ENCODE assay signal across 1 cellular context in genomic region chr16:87861300-87862099, GRCh38.
A peak's percentile ranks its signal among the peaks of the same experiment; 100 is the strongest.
TF ChIP-seq lines count a peak whose summit lies in the region.
"Not testable (repeated sequence)": the region's sequence is repeated elsewhere in the genome, so short reads cannot be mapped to it uniquely, and the experiment has no call there.

No MANE protein-coding gene starts in this region.

TF ChIP-seq in HepG2, 621 proteins besides CTCF, POLR2A, EP300 and RAD21 (continued from another document and continues in another):
- 0 out of 2 replicates have a peak, but pooled peaks have one; percentile 31 for TF ChIP-seq ZNF362 (CRISPR knock-in tag; IDR thresholded peaks at IDR 0.05; ENCODE audit: borderline replicate concordance)
- TF ChIP-seq CAMTA2 (CRISPR knock-in tag; IDR thresholded peaks at IDR 0.05; ENCODE audit: borderline replicate concordance), result 0 out of 2 replicates have a peak, but pooled peaks have one; percentile 57
- peak; percentile 42 for TF ChIP-seq CBX1 (IDR thresholded peaks at IDR 0.05; ENCODE audit: low read depth)
- TF ChIP-seq, protein P1, sequence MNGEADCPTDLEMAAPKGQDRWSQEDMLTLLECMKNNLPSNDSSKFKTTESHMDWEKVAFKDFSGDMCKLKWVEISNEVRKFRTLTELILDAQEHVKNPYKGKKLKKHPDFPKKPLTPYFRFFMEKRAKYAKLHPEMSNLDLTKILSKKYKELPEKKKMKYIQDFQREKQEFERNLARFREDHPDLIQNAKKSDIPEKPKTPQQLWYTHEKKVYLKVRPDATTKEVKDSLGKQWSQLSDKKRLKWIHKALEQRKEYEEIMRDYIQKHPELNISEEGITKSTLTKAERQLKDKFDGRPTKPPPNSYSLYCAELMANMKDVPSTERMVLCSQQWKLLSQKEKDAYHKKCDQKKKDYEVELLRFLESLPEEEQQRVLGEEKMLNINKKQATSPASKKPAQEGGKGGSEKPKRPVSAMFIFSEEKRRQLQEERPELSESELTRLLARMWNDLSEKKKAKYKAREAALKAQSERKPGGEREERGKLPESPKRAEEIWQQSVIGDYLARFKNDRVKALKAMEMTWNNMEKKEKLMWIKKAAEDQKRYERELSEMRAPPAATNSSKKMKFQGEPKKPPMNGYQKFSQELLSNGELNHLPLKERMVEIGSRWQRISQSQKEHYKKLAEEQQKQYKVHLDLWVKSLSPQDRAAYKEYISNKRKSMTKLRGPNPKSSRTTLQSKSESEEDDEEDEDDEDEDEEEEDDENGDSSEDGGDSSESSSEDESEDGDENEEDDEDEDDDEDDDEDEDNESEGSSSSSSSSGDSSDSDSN (CRISPR knock-in tag; IDR thresholded peaks at IDR 0.05), result peak; percentile 34; the same call in 1 of the 2 replicates
- peak; percentile 77; the same call in 1 of the 2 replicates for TF ChIP-seq NCOR1 (IDR thresholded peaks at IDR 0.05; ENCODE audit: borderline replicate concordance, low read length)
- 0 out of 2 replicates have a peak, but pooled peaks have one; percentile 42 for TF ChIP-seq ATF7-NPFF (CRISPR knock-in tag; IDR thresholded peaks at IDR 0.05; ENCODE audit: low read depth)
- TF ChIP-seq, protein P2, sequence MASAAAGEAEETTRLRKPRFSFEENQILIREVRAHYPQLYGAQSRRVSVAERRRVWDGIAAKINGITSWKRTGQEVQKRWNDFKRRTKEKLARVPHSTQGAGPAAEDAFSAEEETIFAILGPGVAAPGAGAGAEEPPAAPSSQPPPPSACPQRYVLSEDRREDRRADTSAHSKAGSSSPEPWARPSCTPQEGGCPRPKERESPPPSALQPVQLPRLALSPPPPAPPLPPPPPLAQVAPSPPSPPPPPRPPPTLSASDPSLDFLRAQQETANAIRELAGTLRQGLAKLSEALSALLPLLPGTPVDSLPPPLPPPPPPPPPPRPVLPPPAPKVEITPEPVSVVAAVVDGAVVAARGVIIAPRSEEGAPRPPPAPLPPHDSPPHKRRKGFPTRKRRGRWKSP (CRISPR knock-in tag; IDR thresholded peaks at IDR 0.05), result peak; percentile 15; the same call in 1 of the 2 replicates
- TF ChIP-seq SIN3A (IDR thresholded peaks at IDR 0.05; ENCODE audit: borderline replicate concordance, low read depth, low read length), result peak; percentile 46; the same call in 1 of the 2 replicates
- TF ChIP-seq, protein P3, sequence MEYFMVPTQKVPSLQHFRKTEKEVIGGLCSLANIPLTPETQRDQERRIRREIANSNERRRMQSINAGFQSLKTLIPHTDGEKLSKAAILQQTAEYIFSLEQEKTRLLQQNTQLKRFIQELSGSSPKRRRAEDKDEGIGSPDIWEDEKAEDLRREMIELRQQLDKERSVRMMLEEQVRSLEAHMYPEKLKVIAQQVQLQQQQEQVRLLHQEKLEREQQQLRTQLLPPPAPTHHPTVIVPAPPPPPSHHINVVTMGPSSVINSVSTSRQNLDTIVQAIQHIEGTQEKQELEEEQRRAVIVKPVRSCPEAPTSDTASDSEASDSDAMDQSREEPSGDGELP (IDR thresholded peaks at IDR 0.05; ENCODE audit: borderline replicate concordance, low read depth), result peak; percentile 75; the same call in 1 of the 2 replicates
- peak; percentile 85 for TF ChIP-seq IRF2 (CRISPR knock-in tag; IDR thresholded peaks at IDR 0.05)
- peak; percentile 74 for TF ChIP-seq FOSL2 (CRISPR knock-in tag; IDR thresholded peaks at IDR 0.05)
- TF ChIP-seq, protein P4, sequence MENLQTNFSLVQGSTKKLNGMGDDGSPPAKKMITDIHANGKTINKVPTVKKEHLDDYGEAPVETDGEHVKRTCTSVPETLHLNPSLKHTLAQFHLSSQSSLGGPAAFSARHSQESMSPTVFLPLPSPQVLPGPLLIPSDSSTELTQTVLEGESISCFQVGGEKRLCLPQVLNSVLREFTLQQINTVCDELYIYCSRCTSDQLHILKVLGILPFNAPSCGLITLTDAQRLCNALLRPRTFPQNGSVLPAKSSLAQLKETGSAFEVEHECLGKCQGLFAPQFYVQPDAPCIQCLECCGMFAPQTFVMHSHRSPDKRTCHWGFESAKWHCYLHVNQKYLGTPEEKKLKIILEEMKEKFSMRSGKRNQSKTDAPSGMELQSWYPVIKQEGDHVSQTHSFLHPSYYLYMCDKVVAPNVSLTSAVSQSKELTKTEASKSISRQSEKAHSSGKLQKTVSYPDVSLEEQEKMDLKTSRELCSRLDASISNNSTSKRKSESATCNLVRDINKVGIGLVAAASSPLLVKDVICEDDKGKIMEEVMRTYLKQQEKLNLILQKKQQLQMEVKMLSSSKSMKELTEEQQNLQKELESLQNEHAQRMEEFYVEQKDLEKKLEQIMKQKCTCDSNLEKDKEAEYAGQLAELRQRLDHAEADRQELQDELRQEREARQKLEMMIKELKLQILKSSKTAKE (CRISPR knock-in tag; IDR thresholded peaks at IDR 0.05; ENCODE audit: borderline replicate concordance), result 0 out of 2 replicates have a peak, but pooled peaks have one; percentile 41
- TF ChIP-seq, protein P5, sequence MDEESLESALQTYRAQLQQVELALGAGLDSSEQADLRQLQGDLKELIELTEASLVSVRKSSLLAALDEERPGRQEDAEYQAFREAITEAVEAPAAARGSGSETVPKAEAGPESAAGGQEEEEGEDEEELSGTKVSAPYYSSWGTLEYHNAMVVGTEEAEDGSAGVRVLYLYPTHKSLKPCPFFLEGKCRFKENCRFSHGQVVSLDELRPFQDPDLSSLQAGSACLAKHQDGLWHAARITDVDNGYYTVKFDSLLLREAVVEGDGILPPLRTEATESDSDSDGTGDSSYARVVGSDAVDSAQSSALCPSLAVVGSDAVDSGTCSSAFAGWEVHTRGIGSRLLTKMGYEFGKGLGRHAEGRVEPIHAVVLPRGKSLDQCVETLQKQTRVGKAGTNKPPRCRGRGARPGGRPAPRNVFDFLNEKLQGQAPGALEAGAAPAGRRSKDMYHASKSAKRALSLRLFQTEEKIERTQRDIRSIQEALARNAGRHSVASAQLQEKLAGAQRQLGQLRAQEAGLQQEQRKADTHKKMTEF (CRISPR knock-in tag; IDR thresholded peaks at IDR 0.05), result peak; percentile 57; the same call in 1 of the 2 replicates
- TF ChIP-seq, protein P6, sequence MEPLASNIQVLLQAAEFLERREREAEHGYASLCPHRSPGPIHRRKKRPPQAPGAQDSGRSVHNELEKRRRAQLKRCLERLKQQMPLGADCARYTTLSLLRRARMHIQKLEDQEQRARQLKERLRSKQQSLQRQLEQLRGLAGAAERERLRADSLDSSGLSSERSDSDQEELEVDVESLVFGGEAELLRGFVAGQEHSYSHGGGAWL (CRISPR knock-in tag; IDR thresholded peaks at IDR 0.05), result peak; percentile 62; the same call in 1 of the 2 replicates
- peak; percentile 91 for TF ChIP-seq NR2F6 (IDR thresholded peaks at IDR 0.05)
- TF ChIP-seq NR2F6 (CRISPR knock-in tag; IDR thresholded peaks at IDR 0.05), result peak; percentile 95
- peak; percentile 79 for TF ChIP-seq ZBTB38 (CRISPR knock-in tag; IDR thresholded peaks at IDR 0.05)
- peak; percentile 23 for TF ChIP-seq ZNF629 (CRISPR knock-in tag; conservative IDR thresholded peaks at IDR 0.05)
- TF ChIP-seq GABPB1 (CRISPR knock-in tag; IDR thresholded peaks at IDR 0.05), result peak; percentile 45
- peak; percentile 75; the same call in 1 of the 2 replicates for TF ChIP-seq ZNF143 (CRISPR knock-in tag; IDR thresholded peaks at IDR 0.05)
- TF ChIP-seq ISL2 (CRISPR knock-in tag; IDR thresholded peaks at IDR 0.05), result peak; percentile 75
- TF ChIP-seq, protein P7, sequence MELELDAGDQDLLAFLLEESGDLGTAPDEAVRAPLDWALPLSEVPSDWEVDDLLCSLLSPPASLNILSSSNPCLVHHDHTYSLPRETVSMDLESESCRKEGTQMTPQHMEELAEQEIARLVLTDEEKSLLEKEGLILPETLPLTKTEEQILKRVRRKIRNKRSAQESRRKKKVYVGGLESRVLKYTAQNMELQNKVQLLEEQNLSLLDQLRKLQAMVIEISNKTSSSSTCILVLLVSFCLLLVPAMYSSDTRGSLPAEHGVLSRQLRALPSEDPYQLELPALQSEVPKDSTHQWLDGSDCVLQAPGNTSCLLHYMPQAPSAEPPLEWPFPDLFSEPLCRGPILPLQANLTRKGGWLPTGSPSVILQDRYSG (CRISPR knock-in tag; IDR thresholded peaks at IDR 0.05), result peak; percentile 13; the same call in 1 of the 2 replicates
- not testable (repeated sequence) for TF ChIP-seq MAZ (IDR thresholded peaks at IDR 0.05; ENCODE audit: borderline replicate concordance, low read depth, low read length); HNF4G (CRISPR knock-in tag; IDR thresholded peaks at IDR 0.05; ENCODE audit: borderline replicate concordance, low read depth)
- 0 out of 2 replicates have a peak, but pooled peaks have one; percentile 52 for TF ChIP-seq MAZ (CRISPR knock-in tag; IDR thresholded peaks at IDR 0.05; ENCODE audit: low read depth)
- peak; percentile 68; the same call in 1 of the 2 replicates for TF ChIP-seq CHD4 (IDR thresholded peaks at IDR 0.05; ENCODE audit: borderline replicate concordance, low read length)
- TF ChIP-seq FOXP4 (CRISPR knock-in tag; IDR thresholded peaks at IDR 0.05), result peak; percentile 69
- peak; percentile 75; the same call in 1 of the 2 replicates for TF ChIP-seq ZNF609 (CRISPR knock-in tag; IDR thresholded peaks at IDR 0.05; ENCODE audit: borderline replicate concordance)
- peak; percentile 71 for TF ChIP-seq PAXIP1 (CRISPR knock-in tag; conservative IDR thresholded peaks at IDR 0.05)
- TF ChIP-seq MTA1 (CRISPR knock-in tag; IDR thresholded peaks at IDR 0.05; ENCODE audit: borderline replicate concordance), result peak; percentile 74; the same call in 1 of the 2 replicates
- peak; percentile 34; the same call in 1 of the 2 replicates for TF ChIP-seq HNF4G (IDR thresholded peaks at IDR 0.05; ENCODE audit: borderline replicate concordance, low read depth, low read length)
